13 cellular contexts compared by ENCODE assay signal in genomic region chr15:100082761-100083402, GRCh38.
"Had no signal": no experiment of that assay in that cellular context is flagged by ENCODE, and none has a peak within 500 bp of the region (broad histone marks: within the 10 kb centered on the region; RNA-seq: fewer than 3 reads in every experiment).

No MANE protein-coding gene starts in this region.

- H3K27ac ChIP-seq: foreskin keratinocyte, neural progenitor cell had no signal

- H3K4me3 Mint-ChIP-seq: activated B cell treated with CpG ODN at 0.5 μM for 24 hours; activated T-cell treated with anti-CD3 and anti-CD28 coated beads, Interleukin-2, amount 50 U/mL, for 4 hours; neural progenitor cell; T-helper 17 cell had no signal

- H3K9me3 Mint-ChIP-seq: activated B cell treated with CpG ODN at 0.5 μM for 24 hours had no signal

- H3K27ac Mint-ChIP-seq: activated B cell treated with CpG ODN at 0.5 μM for 24 hours, neural progenitor cell, T-helper 17 cell had no signal

- H3K27me3 ChIP-seq: neural progenitor cell, upper lobe of left lung had no signal

- ATAC-seq: activated naive CD4-positive, alpha-beta T cell treated with anti-CD3 and anti-CD28 coated beads, Interleukin-2, amount 50 U/mL, for 72 hours; activated T-cell treated with anti-CD3 and anti-CD28 coated beads, Interleukin-2, amount 50 U/mL, for 4 hours; foreskin keratinocyte; T-helper 17 cell had no signal

- H3K4me3 ChIP-seq: neural progenitor cell, upper lobe of left lung had no signal

- H3K9me3 ChIP-seq: SK-N-SH, upper lobe of left lung had no signal

- H3K4me1 Mint-ChIP-seq: activated B cell treated with CpG ODN at 0.5 μM for 24 hours, T-helper 17 cell had no signal

- H3K36me3 Mint-ChIP-seq: neural progenitor cell had no signal

- H3K27me3 Mint-ChIP-seq: activated B cell treated with CpG ODN at 0.5 μM for 24 hours, T-helper 17 cell had no signal

- H3K9ac ChIP-seq: neural progenitor cell, SK-N-SH had no signal

- H3K36me3 ChIP-seq: neural progenitor cell, upper lobe of left lung had no signal

- DNase-seq: activated B cell treated with CpG ODN at 0.5 μM for 24 hours; activated CD4-positive, alpha-beta T cell treated with anti-CD3 and anti-CD28 coated beads, Interleukin-2, amount 50 U/mL, for 1 hour; activated effector memory CD4-positive, alpha-beta T cell treated with anti-CD3 and anti-CD28 coated beads, Interleukin-2, amount 50 U/mL, for 16 hours; activated T-cell treated with anti-CD3 and anti-CD28 coated beads, Interleukin-2, amount 50 U/mL, for 4 hours; amniotic stem cell; foreskin keratinocyte; kidney; SK-N-SH; stimulated activated naive CD4-positive, alpha-beta T cell treated with Interleukin-2 at 50 U/mL for 16 hours; T-helper 17 cell; upper lobe of left lung had no signal

- H3K4me2 ChIP-seq: neural progenitor cell, SK-N-SH had no signal

- H3K4me1 ChIP-seq: upper lobe of left lung had no signal

- H2AFZ ChIP-seq: neural progenitor cell had no signal
